10 cellular contexts compared by ENCODE assay signal in the genomic region with DNA sequence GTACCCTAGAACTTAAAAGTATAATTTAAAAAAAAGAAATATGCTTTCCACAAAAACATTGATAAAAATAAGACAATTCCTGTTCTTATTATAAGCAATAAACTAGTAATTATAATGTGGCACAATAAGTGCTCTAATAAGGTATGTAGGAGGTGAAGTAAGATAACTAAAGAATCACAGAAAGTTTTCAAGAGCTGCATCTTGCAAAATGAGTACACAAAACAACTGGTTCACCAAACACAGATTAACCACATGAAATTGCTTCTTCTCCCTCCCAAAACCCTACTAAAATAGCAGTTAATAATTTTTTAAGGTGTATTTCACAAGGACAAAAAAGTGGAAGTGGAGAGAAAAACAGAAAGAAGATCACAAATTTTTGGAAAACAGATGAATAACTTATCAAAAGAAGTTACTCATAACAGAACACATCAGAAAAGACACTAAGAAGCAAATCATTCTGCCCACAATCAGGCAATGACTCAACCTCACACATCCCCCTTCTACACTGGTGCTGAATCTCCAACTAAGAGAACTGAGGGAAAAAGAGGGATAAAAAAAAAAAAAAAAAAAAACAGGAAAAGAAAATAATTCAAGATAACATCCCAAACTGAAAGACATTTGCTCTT.
DNase-seq lines count a peak whose midpoint lies in the region; ATAC-seq, FAIRE-seq and TF ChIP-seq lines count a peak whose summit lies in the region.
"Had no signal": no experiment of that assay in that cellular context is flagged by ENCODE, and none has a peak within 500 bp of the region (broad histone marks: within the 10 kb centered on the region; RNA-seq: fewer than 3 reads in every experiment).

No MANE protein-coding gene starts in this region.

- H3K4me2 ChIP-seq in Loucy (ENCODE audit: low read depth, low read length, poor library complexity, severe bottlenecking): peak overlapping the region; percentile 22

- H3K79me2 ChIP-seq in Loucy (ENCODE audit: insufficient read depth, low read length): peaks cover 79% of the 10 kb centered on the region

- H3K9me2 ChIP-seq in Loucy (replicated peaks; ENCODE audit: low read depth, low read length): no peaks in the 10 kb centered on the region

- H3K27me3 ChIP-seq in Loucy (ENCODE audit: insufficient read depth, low read length, poor library complexity, severe bottlenecking): no peaks in the 10 kb centered on the region
- H3K27me3 ChIP-seq: vagina had no signal

- H3F3A ChIP-seq in Loucy (ENCODE audit: low read depth): no peaks in the 10 kb centered on the region

- peak overlapping the region; percentile 15 for H3K9ac ChIP-seq in Loucy (ENCODE audit: low read depth, low read length, poor library complexity, severe bottlenecking)

- H3K36me3 ChIP-seq in Loucy (ENCODE audit: insufficient read depth, low read length): no peaks in the 10 kb centered on the region
- H3K36me3 ChIP-seq: vagina had no signal

- ATAC-seq in GM21619 (IDR thresholded peaks at IDR 0.05; ENCODE audit: unreplicated experiment): peak; percentile 74
- ATAC-seq in HG03280 (IDR thresholded peaks at IDR 0.05; ENCODE audit: unreplicated experiment): no peak

- no peak overlapping the region for H2AFZ ChIP-seq in Loucy (ENCODE audit: low read length)

- peak; percentile 62 for FAIRE-seq in GM12892 (lab: Jason Lieb, UNC)

- peaks cover 4% of the 10 kb centered on the region for H4K20me1 ChIP-seq in Loucy (ENCODE audit: insufficient read depth, low read length, poor library complexity, severe bottlenecking)

- peak overlapping the region; percentile 4 for H3K4me3 ChIP-seq in Loucy (ENCODE audit: low read length, poor library complexity, severe bottlenecking)
- H3K4me3 ChIP-seq: vagina had no signal

- no peaks in the 10 kb centered on the region for H3K9me3 ChIP-seq in Loucy (ENCODE audit: insufficient read depth, low read depth, low read length)
- H3K9me3 ChIP-seq: vagina had no signal

- H3K4me1 ChIP-seq in Loucy (ENCODE audit: insufficient read depth, low read length, poor library complexity, severe bottlenecking): peaks cover 37% of the 10 kb centered on the region
- H3K4me1 ChIP-seq: vagina had no signal

- DNase-seq in GM12892 (ENCODE audit: insufficient read length) (no peak), hepatic stellate cell (ENCODE audit: low spot score) (peak; percentile 8), midbrain (lab: John Stamatoyannopoulos, UW) (no peak), NCI-H82 treated with DMSO at 0.1 percent for 48 hours (lab: John Stamatoyannopoulos, UW; ENCODE audit: unreplicated experiment) (no peak), HT-29 (ENCODE audit: low spot score) (no peak)
- DNase-seq: activated naive CD4-positive, alpha-beta T cell treated with anti-CD3 and anti-CD28 coated beads, Interleukin-2, amount 50 U/mL, for 16 hours had no signal

- TF ChIP-seq POLR2A in GM12892 (IDR thresholded peaks at IDR 0.05; ENCODE audit: low read depth, low read length): no peak

- no peak for TF ChIP-seq CTCF in Loucy (conservative IDR thresholded peaks at IDR 0.05; ENCODE audit: low read length)
